ENCODE assay signal across 8 cellular contexts in genomic region chr1:156475568-156476500, GRCh38. TPM values are rescaled to one million over a fixed set of nuclear protein-coding genes. Genes with fewer than 3 reads are reported as not detected.
DNase-seq lines count a peak whose midpoint lies in the region; ATAC-seq and TF ChIP-seq lines count a peak whose summit lies in the region.

No MANE protein-coding gene starts in this region.

- H3K27me3 ChIP-seq in CD8-positive, alpha-beta memory T cell (ENCODE audit: insufficient read depth, low read length, poor library complexity, severe bottlenecking): no peaks in the 10 kb centered on the region
- H3K27me3 ChIP-seq in right atrium auricular region (no peaks in the 10 kb centered on the region), sigmoid colon (no peaks in the 10 kb centered on the region)

- TF ChIP-seq POLR2A in sigmoid colon (IDR thresholded peaks at IDR 0.05): no peak

- CTCF ChIA-PET in CD8-positive, alpha-beta memory T cell (lab: Charles Lee): interaction anchor here (1.6 kb wide), 1 partner anchor 30 kb away, joined by 3 read pairs; no protein-coding TSS in a partner anchor

- WGBS in sigmoid colon, 2 donors: 77 to 79% methylated on average over 25 of the region's 25 CpGs

- peaks cover 88% of the 10 kb centered on the region for H3K36me3 ChIP-seq in CD8-positive, alpha-beta memory T cell (ENCODE audit: insufficient read depth, low read length)
- H3K36me3 ChIP-seq in right atrium auricular region (peaks cover 99% of the 10 kb centered on the region), sigmoid colon (peaks cover 46 to 97% (median 67%) of the 10 kb centered on the region in 4 donors)

- H3K27me3 Mint-ChIP-seq in CD8-positive, alpha-beta memory T cell: no peaks in the 10 kb centered on the region
- no peaks in the 10 kb centered on the region for H3K27me3 Mint-ChIP-seq in activated T-helper 17 cell treated with anti-CD3 and anti-CD28 coated beads, Interleukin-2, amount 50 U/mL, for 72 hours
- no peaks in the 10 kb centered on the region for H3K27me3 Mint-ChIP-seq in stimulated activated naive CD8-positive, alpha-beta T cell treated with anti-CD3 and anti-CD28 coated beads, Interleukin-15, amount 100 ng/mL, for 72 hours

- H3K4me3 Mint-ChIP-seq in CD8-positive, alpha-beta memory T cell: peak overlapping the region in 1 of 7 donors; percentile 1
- peak overlapping the region; percentile 34 for H3K4me3 Mint-ChIP-seq in activated T-helper 17 cell treated with anti-CD3 and anti-CD28 coated beads, Interleukin-2, amount 50 U/mL, for 72 hours
- no peak overlapping the region for H3K4me3 Mint-ChIP-seq in stimulated activated naive CD8-positive, alpha-beta T cell treated with anti-CD3 and anti-CD28 coated beads, Interleukin-15, amount 100 ng/mL, for 72 hours

- peak; percentile 78 to 99 (median 92) for TF ChIP-seq EP300 in sigmoid colon (IDR thresholded peaks at IDR 0.05)

- POLR2A ChIA-PET in CD8-positive, alpha-beta memory T cell (lab: Charles Lee): interaction anchor here (0.6 kb wide), 1 partner anchor 325 kb away, joined by 3 read pairs; no protein-coding TSS in a partner anchor

- no peak for DNase-seq in CD8-positive, alpha-beta memory T cell
- peak; percentile 94 for DNase-seq in right atrium auricular region (ENCODE audit: low spot score)
- DNase-seq in sigmoid colon: peak; percentile 99
- DNase-seq in stimulated activated naive CD8-positive, alpha-beta T cell treated with anti-CD3 and anti-CD28 coated beads, Interleukin-15, amount 100 ng/mL, for 72 hours: no peak
- DNase-seq in COR-L47 (lab: John Stamatoyannopoulos, UW): no peak
- DNase-seq in GOT3 (lab: John Stamatoyannopoulos, UW): no peak

- intact Hi-C loops in sigmoid colon (cut with DNase I): loop anchor here (1.0 to 5.0 kb wide), 3 partner anchors 18 to 36 kb away; partner anchors contain the start of gene MEF2D

- H3K4me1 ChIP-seq in CD8-positive, alpha-beta memory T cell (ENCODE audit: insufficient read depth, low read length): peaks cover 8% of the 10 kb centered on the region
- peaks cover 0 to 72% of the 10 kb centered on the region in 2 donors for H3K4me1 ChIP-seq in right atrium auricular region
- peaks cover 0 to 83% (median 77%) of the 10 kb centered on the region in 4 donors for H3K4me1 ChIP-seq in sigmoid colon

- H3K27ac Mint-ChIP-seq in CD8-positive, alpha-beta memory T cell: peak overlapping the region in 6 of 8 donors; percentile 53 to 92 (median 62)
- peak overlapping the region; percentile 88 for H3K27ac Mint-ChIP-seq in activated T-helper 17 cell treated with anti-CD3 and anti-CD28 coated beads, Interleukin-2, amount 50 U/mL, for 72 hours
- peak overlapping the region in 1 of 2 donors; percentile 19 for H3K27ac Mint-ChIP-seq in stimulated activated naive CD8-positive, alpha-beta T cell treated with anti-CD3 and anti-CD28 coated beads, Interleukin-15, amount 100 ng/mL, for 72 hours

- no peak for ATAC-seq in activated T-helper 17 cell treated with anti-CD3 and anti-CD28 coated beads, Interleukin-2, amount 50 U/mL, for 72 hours (replicated peaks)
- no peak for ATAC-seq in stimulated activated naive CD8-positive, alpha-beta T cell treated with anti-CD3 and anti-CD28 coated beads, Interleukin-15, amount 100 ng/mL, for 72 hours
- no peak for ATAC-seq in GM18870 (IDR thresholded peaks at IDR 0.05; ENCODE audit: unreplicated experiment)

- H3K4me3 ChIP-seq in CD8-positive, alpha-beta memory T cell (ENCODE audit: low read length): no peak overlapping the region
- H3K4me3 ChIP-seq in right atrium auricular region (no peak overlapping the region), sigmoid colon (peak overlapping the region in 1 of 4 donors; percentile 5)

- H3K9me3 Mint-ChIP-seq in CD8-positive, alpha-beta memory T cell: no peaks in the 10 kb centered on the region
- no peaks in the 10 kb centered on the region for H3K9me3 Mint-ChIP-seq in activated T-helper 17 cell treated with anti-CD3 and anti-CD28 coated beads, Interleukin-2, amount 50 U/mL, for 72 hours
- no peaks in the 10 kb centered on the region for H3K9me3 Mint-ChIP-seq in stimulated activated naive CD8-positive, alpha-beta T cell treated with anti-CD3 and anti-CD28 coated beads, Interleukin-15, amount 100 ng/mL, for 72 hours

- H3K9me3 ChIP-seq in CD8-positive, alpha-beta memory T cell (ENCODE audit: low read length): no peaks in the 10 kb centered on the region
- H3K9me3 ChIP-seq in right atrium auricular region (no peaks in the 10 kb centered on the region), sigmoid colon (no peaks in the 10 kb centered on the region)

- H3K36me3 Mint-ChIP-seq in CD8-positive, alpha-beta memory T cell: peaks cover 18 to 95% (median 30%) of the 10 kb centered on the region in 3 donors
- H3K36me3 Mint-ChIP-seq in activated T-helper 17 cell treated with anti-CD3 and anti-CD28 coated beads, Interleukin-2, amount 50 U/mL, for 72 hours (ENCODE audit: low read depth): peaks cover 100% of the 10 kb centered on the region

- no peak overlapping the region for H3K27ac ChIP-seq in CD8-positive, alpha-beta memory T cell (ENCODE audit: low read depth, low read length)
- H3K27ac ChIP-seq in right atrium auricular region (peak overlapping the region; percentile 83 to 85), sigmoid colon (peak overlapping the region; percentile 89 to 98 (median 90))

- TF ChIP-seq CTCF in right atrium auricular region (IDR thresholded peaks at IDR 0.05) (no peak), sigmoid colon (IDR thresholded peaks at IDR 0.05) (no peak)

- H3K4me1 Mint-ChIP-seq in CD8-positive, alpha-beta memory T cell: peaks cover 11 to 22% (median 20%) of the 10 kb centered on the region in 3 donors
- peaks cover 22% of the 10 kb centered on the region for H3K4me1 Mint-ChIP-seq in activated T-helper 17 cell treated with anti-CD3 and anti-CD28 coated beads, Interleukin-2, amount 50 U/mL, for 72 hours
- H3K4me1 Mint-ChIP-seq in stimulated activated naive CD8-positive, alpha-beta T cell treated with anti-CD3 and anti-CD28 coated beads, Interleukin-15, amount 100 ng/mL, for 72 hours: peaks cover 44% of the 10 kb centered on the region

RNA-seq across cellular contexts. Expression of gene MEF2D, which starts 24.7 kb away (rescaled TPM):
- 10 to 100 TPM; 32.9 to 35.4 TPM for total RNA-seq in CD8-positive, alpha-beta memory T cell
- polyA plus RNA-seq in CD8-positive, alpha-beta memory T cell: 19.2 TPM
- total RNA-seq in activated T-helper 17 cell treated with anti-CD3 and anti-CD28 coated beads, Interleukin-2, amount 50 U/mL, for 72 hours: 10 to 100 TPM; 34.4 to 68.5 TPM
- 100 to 1,000 TPM in 1 of 2 donors, 10 to 100 TPM in 1; 80.1 to 104 TPM for total RNA-seq in right atrium auricular region
- 10 to 100 TPM; 39.8 to 61.6 (median 53.2) TPM for total RNA-seq in sigmoid colon
- 10 to 100 TPM; 13.2 to 31.2 (median 22.9) TPM for polyA plus RNA-seq in sigmoid colon

Comparison
In these comparisons a context has a peak if more than half of its experiments do, and no peak if none do; other contexts are left out.
1. DNase-seq: peak in right atrium auricular region (single experiment) and sigmoid colon (single experiment); none in CD8-positive, alpha-beta memory T cell (0 of 5), stimulated activated naive CD8-positive, alpha-beta T cell treated with anti-CD3 and anti-CD28 coated beads, Interleukin-15, amount 100 ng/mL, for 72 hours (0 of 2), COR-L47 (single experiment) and GOT3 (single experiment).